Comparison of ENCODE assay signal across 33 cellular contexts in the genomic region with DNA sequence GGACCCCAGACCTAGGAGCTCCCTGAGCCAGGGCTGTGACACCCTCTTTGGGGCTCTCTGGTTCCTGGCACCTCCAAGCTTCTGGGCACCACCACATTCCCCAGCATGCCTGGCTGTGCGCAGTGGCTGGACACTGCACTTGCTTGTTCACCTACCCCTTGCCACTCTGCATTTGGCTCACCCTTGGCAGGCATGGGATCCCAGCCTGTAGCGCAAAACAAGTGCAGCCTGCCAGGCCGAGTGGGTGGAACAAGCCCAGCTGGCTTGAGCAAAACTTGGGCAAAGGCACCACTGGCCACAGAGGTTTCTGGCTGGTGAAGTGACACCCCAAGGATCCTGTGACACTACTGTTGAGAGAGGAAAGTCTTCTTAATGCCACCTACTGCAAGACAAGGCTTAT.
"Had no signal": no experiment of that assay in that cellular context is flagged by ENCODE, and none has a peak within 500 bp of the region (broad histone marks: within the 10 kb centered on the region; RNA-seq: fewer than 3 reads in every experiment).

No MANE protein-coding gene starts in this region.

- H3K36me3 ChIP-seq: adrenal gland, brain microvascular endothelial cell, breast epithelium had no signal

- ATAC-seq: activated CD8-positive, alpha-beta T cell treated with anti-CD3 and anti-CD28 coated beads for 36 hours; activated naive CD4-positive, alpha-beta T cell treated with anti-CD3 and anti-CD28 coated beads, Interleukin-2, amount 50 U/mL, for 72 hours; activated T-cell treated with anti-CD3 and anti-CD28 coated beads, Interleukin-2, amount 50 U/mL, for 4 hours; activated T-cell treated with anti-CD3 and anti-CD28 coated beads, Interleukin-2, amount 50 U/mL, for 72 hours; activated T-helper 17 cell treated with anti-CD3 and anti-CD28 coated beads, Interleukin-2, amount 50 U/mL, for 72 hours; body of pancreas had no signal

- H3K27me3 ChIP-seq: adrenal gland, body of pancreas, brain microvascular endothelial cell, breast epithelium had no signal

- H3K27ac ChIP-seq: adrenal gland, body of pancreas, brain microvascular endothelial cell, breast epithelium, VCaP had no signal

- H3K4me3 ChIP-seq: adrenal gland, body of pancreas, breast epithelium had no signal

- DNase-seq: activated B cell treated with CpG ODN at 0.5 μM for 24 hours; activated CD4-positive, alpha-beta memory T cell treated with anti-CD3 and anti-CD28 coated beads for 36 hours; activated CD4-positive, alpha-beta T cell treated with anti-CD3 and anti-CD28 coated beads for 4 hours; activated CD4-positive, alpha-beta T cell treated with anti-CD3 and anti-CD28 coated beads, Interleukin-2, amount 10 ng/mL, durations not matched to agents 24 days and 14 days; activated CD4-positive, alpha-beta T cell treated with anti-CD3 and anti-CD28 coated beads, Interleukin-2, amount 50 U/mL, for 1 hour; activated CD4-positive, alpha-beta T cell treated with anti-CD3 and anti-CD28 coated beads, Interleukin-2, amount 50 U/mL, for 4 hours; activated CD4-positive, CD25-positive, alpha-beta regulatory T cell treated with anti-CD3 and anti-CD28 coated beads, Interleukin-2, amount 50 U/mL, for 72 hours; activated CD8-positive, alpha-beta memory T cell treated with anti-CD3 and anti-CD28 coated beads, Interleukin-2, amount 50 U/mL, for 4 hours; activated CD8-positive, alpha-beta T cell treated with anti-CD3 and anti-CD28 coated beads for 36 hours; activated effector memory CD4-positive, alpha-beta T cell treated with anti-CD3 and anti-CD28 coated beads, Interleukin-2, amount 50 U/mL, for 16 hours; activated gamma-delta T cell treated with Interleukin-2 at 50 U/mL for 16 hours; activated naive CD4-positive, alpha-beta T cell; activated naive CD4-positive, alpha-beta T cell treated with anti-CD3 and anti-CD28 coated beads for 36 hours; activated naive CD4-positive, alpha-beta T cell treated with anti-CD3 and anti-CD28 coated beads, Interleukin-2, amount 50 U/mL, for 16 hours; activated naive CD8-positive, alpha-beta T cell treated with anti-CD3 and anti-CD28 coated beads for 36 hours; activated T-cell treated with anti-CD3 and anti-CD28 coated beads for 4 hours; activated T-cell treated with anti-CD3 and anti-CD28 coated beads, Interleukin-2, amount 50 U/mL, for 1 hour; activated T-cell treated with anti-CD3 and anti-CD28 coated beads, Interleukin-2, amount 50 U/mL, for 4 hours; activated T-cell treated with anti-CD3 and anti-CD28 coated beads, Interleukin-2, amount 50 U/mL, for 72 hours; adrenal gland; amniotic stem cell; body of pancreas; brain microvascular endothelial cell; central memory CD4-positive, alpha-beta T cell; T-helper 1 cell; T-helper 2 cell; T-helper 9 cell had no signal

- H3K9me3 ChIP-seq: adrenal gland, body of pancreas had no signal

- FAIRE-seq: astrocyte, TTC549 had no signal

- H3K4me1 ChIP-seq: adrenal gland, breast epithelium had no signal
